ENCODE assay signal across 23 cellular contexts in the genomic region with DNA sequence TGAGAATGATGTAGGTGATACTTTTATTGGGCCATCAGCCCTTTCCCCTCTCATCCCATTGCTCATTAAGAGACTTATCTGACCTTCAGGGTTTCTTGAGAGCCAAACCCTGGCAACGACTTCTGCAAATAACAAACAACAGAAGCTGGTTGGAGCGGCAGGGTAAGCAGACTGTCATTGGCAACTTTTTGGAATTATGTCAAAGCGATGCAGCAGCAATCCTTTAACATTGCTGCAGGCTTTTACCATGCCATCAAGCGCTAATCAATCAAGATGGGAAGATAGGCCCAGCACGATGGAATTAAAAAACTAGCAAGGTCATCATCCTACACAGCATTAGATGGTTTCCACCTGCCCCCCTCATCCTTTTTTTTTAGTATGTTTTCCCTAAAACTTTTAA.
DNase-seq lines count a peak whose midpoint lies in the region; ATAC-seq and TF ChIP-seq lines count a peak whose summit lies in the region.
"Had no signal": no experiment of that assay in that cellular context is flagged by ENCODE, and none has a peak within 500 bp of the region (broad histone marks: within the 10 kb centered on the region; RNA-seq: fewer than 3 reads in every experiment).

No MANE protein-coding gene starts in this region.

- TF ChIP-seq CTCF in SK-N-SH (IDR thresholded peaks at IDR 0.05) (no peak), right lobe of liver (IDR thresholded peaks at IDR 0.05) (no peak)

- WGBS in SK-N-SH (ENCODE audit: low lambda C conversion rate) = 59% methylated on average over 5 of the region's 5 CpGs
- 61% methylated on average over 5 of the region's 5 CpGs for WGBS in right cardiac atrium
- WGBS in right lobe of liver (ENCODE audit: insufficient coverage, low coverage, low lambda C conversion rate, missing lambda C conversion rate) = 51% methylated on average over 4 of the region's 5 CpGs

- peaks cover 4 to 10% of the 10 kb centered on the region in 2 experiments; a peak in 3 of 4 replicates for H3K4me1 ChIP-seq in SK-N-SH (ENCODE audit: control insufficient read depth in 1 of 2, insufficient read depth in 2 of 2, low read depth in 1 of 2, low read length in 1 of 2)
- peaks cover 1% of the 10 kb centered on the region for H3K4me1 ChIP-seq in right cardiac atrium (ENCODE audit: control insufficient read depth, insufficient read depth, low read length)
- peaks cover 0 to 5% (median 0%) of the 10 kb centered on the region in 4 donors for H3K4me1 ChIP-seq in right lobe of liver

- no peak for DNase-seq in SK-N-SH
- peak; percentile 74 for DNase-seq in NCI-H446 treated with DMSO at 0.1 percent for 48 hours (lab: John Stamatoyannopoulos, UW)
- no peak for DNase-seq in right cardiac atrium
- DNase-seq in medulla oblongata (ENCODE audit: extremely low spot score) = no peak
- no peak for DNase-seq in right lobe of liver
- no peak for DNase-seq in germinal center (ENCODE audit: low spot score)
- DNase-seq: 8988T, ACHN, Calu3, DMS153, DND-41, NCI-H1048, NCI-H1417, NCI-H1694, NCI-H2029 treated with DMSO at 0.1 percent for 48 hours, NCI-H2171, NCI-H226, NCI-H524, NCI-H774, SJCRH30 had no signal

- H3K79me2 ChIP-seq in SK-N-SH (ENCODE audit: insufficient read depth) = no peaks in the 10 kb centered on the region

- no peaks in the 10 kb centered on the region for H3K27me3 ChIP-seq in SK-N-SH (ENCODE audit: insufficient read depth)
- H3K27me3 ChIP-seq in right cardiac atrium (ENCODE audit: control insufficient read depth, insufficient read depth) = no peaks in the 10 kb centered on the region
- no peaks in the 10 kb centered on the region for H3K27me3 ChIP-seq in right lobe of liver
- H3K27me3 ChIP-seq: SJCRH30 had no signal

- peaks cover 12% of the 10 kb centered on the region for H3F3A ChIP-seq in SK-N-SH (replicated peaks; ENCODE audit: insufficient read depth)

- H3K9ac ChIP-seq in SK-N-SH = no peak overlapping the region
- H3K9ac ChIP-seq: KMS-11 had no signal

- no peak overlapping the region for H3K4me2 ChIP-seq in SK-N-SH

- H3K9me3 ChIP-seq in SK-N-SH (no peaks in the 10 kb centered on the region), right cardiac atrium (ENCODE audit: control insufficient read depth, low read length) (no peaks in the 10 kb centered on the region), right lobe of liver (no peaks in the 10 kb centered on the region)
- H3K9me3 ChIP-seq: SJCRH30 had no signal

- H3K27ac ChIP-seq in SK-N-SH (ENCODE audit: low read depth in 2 of 2, low read length in 1 of 2) (no peak overlapping the region; a peak in 1 of 4 replicates), right cardiac atrium (ENCODE audit: low read length) (no peak overlapping the region), right lobe of liver (no peak overlapping the region)
- H3K27ac ChIP-seq: HL-60, KMS-11, SJCRH30 had no signal

- CTCF ChIA-PET in SK-N-SH (lab: Yijun Ruan, JAX) = interaction anchor here (0.9 to 1.3 kb wide), 2 partner anchors 47 to 275 kb away, joined by 3 read pairs; no protein-coding TSS in a partner anchor

- no peaks in the 10 kb centered on the region for H4K20me1 ChIP-seq in SK-N-SH (ENCODE audit: insufficient read depth)

- no peak for TF ChIP-seq RAD21 in SK-N-SH (IDR thresholded peaks at IDR 0.05; ENCODE audit: low read length)

- H2AFZ ChIP-seq in SK-N-SH (ENCODE audit: low read depth) = no peak overlapping the region

- no peak for TF ChIP-seq POLR2A in right lobe of liver (IDR thresholded peaks at IDR 0.05)

- intact Hi-C loops in right cardiac atrium (cut with DNase I) (no loop called here), right lobe of liver (cut with DNase I) (no loop called here)

- H3K4me3 ChIP-seq in SK-N-SH (ENCODE audit: low read depth in 2 of 2, low read length in 1 of 2) (no peak overlapping the region), right cardiac atrium (ENCODE audit: low read length) (no peak overlapping the region), right lobe of liver (no peak overlapping the region)
- H3K4me3 ChIP-seq: SJCRH30 had no signal

- H3K9me2 ChIP-seq in SK-N-SH = no peaks in the 10 kb centered on the region

- ATAC-seq in SK-N-SH treated with all-trans-retinoic acid at 6 μM for 48 hours = no peak
- peak; percentile 32 to 54 for ATAC-seq in right cardiac atrium
- ATAC-seq in right lobe of liver = no peak

- H3K36me3 ChIP-seq in SK-N-SH (replicated peaks in 1 of 2; ENCODE audit: control insufficient read depth in 1 of 2, insufficient read depth in 2 of 2, low read length in 1 of 2) (no peaks in the 10 kb centered on the region), right lobe of liver (no peaks in the 10 kb centered on the region)
- H3K36me3 ChIP-seq: SJCRH30 had no signal

- peak in 1 of 2 experiments; percentile 52; a peak in 1 of 4 replicates for TF ChIP-seq EP300 in SK-N-SH (IDR thresholded peaks at IDR 0.05; ENCODE audit: borderline replicate concordance in 1 of 2, low read depth in 1 of 2, low read length in 1 of 2)

- POLR2A ChIA-PET in SK-N-SH (lab: Yijun Ruan, JAX) = no interaction called here

TF ChIP-seq in SK-N-SH, 30 proteins besides CTCF, POLR2A, EP300 and RAD21:
- TF ChIP-seq GATA2 (CRISPR knock-in tag; IDR thresholded peaks at IDR 0.05) (peak; percentile 45; the same call in 1 of the 2 replicates), NFIC (IDR thresholded peaks at IDR 0.05; ENCODE audit: borderline replicate concordance) (no peak)
TF ChIP-seq in SK-N-SH: peak in this region for 1.

TF ChIP-seq in SK-N-SH treated with all-trans-retinoic acid at 6 μM for 48 hours, 23 proteins besides CTCF, POLR2A, EP300 and RAD21:
- TF ChIP-seq ZFP30 (CRISPR knock-in tag; IDR thresholded peaks at IDR 0.05) (no peak), TOX (CRISPR knock-in tag; IDR thresholded peaks at IDR 0.05; ENCODE audit: borderline replicate concordance) (no peak), TCF4 (CRISPR knock-in tag; IDR thresholded peaks at IDR 0.05; ENCODE audit: borderline replicate concordance) (no peak), ARNTL (CRISPR knock-in tag; IDR thresholded peaks at IDR 0.05; ENCODE audit: borderline replicate concordance, low read depth) (no peak), OSR1 (CRISPR knock-in tag; IDR thresholded peaks at IDR 0.05) (no peak), ISL1 (CRISPR knock-in tag; IDR thresholded peaks at IDR 0.05) (no peak), BACH2 (CRISPR knock-in tag; IDR thresholded peaks at IDR 0.05; ENCODE audit: borderline replicate concordance) (no peak), ZNF565 (CRISPR knock-in tag; conservative IDR thresholded peaks at IDR 0.05; ENCODE audit: low read depth) (no peak), ESRRG (CRISPR knock-in tag; IDR thresholded peaks at IDR 0.05) (no peak), RARB (CRISPR knock-in tag; IDR thresholded peaks at IDR 0.05) (no peak), ZNF70 (CRISPR knock-in tag; IDR thresholded peaks at IDR 0.05) (no peak), CSDC2 (CRISPR knock-in tag; IDR thresholded peaks at IDR 0.05) (no peak), ZC3H10 (CRISPR knock-in tag; IDR thresholded peaks at IDR 0.05) (no peak), SNAI2 (CRISPR knock-in tag; IDR thresholded peaks at IDR 0.05) (no peak), ZFP3 (CRISPR knock-in tag; IDR thresholded peaks at IDR 0.05) (no peak), PPARA (CRISPR knock-in tag; IDR thresholded peaks at IDR 0.05; ENCODE audit: borderline replicate concordance) (no peak)
- TF ChIP-seq, protein P1, sequence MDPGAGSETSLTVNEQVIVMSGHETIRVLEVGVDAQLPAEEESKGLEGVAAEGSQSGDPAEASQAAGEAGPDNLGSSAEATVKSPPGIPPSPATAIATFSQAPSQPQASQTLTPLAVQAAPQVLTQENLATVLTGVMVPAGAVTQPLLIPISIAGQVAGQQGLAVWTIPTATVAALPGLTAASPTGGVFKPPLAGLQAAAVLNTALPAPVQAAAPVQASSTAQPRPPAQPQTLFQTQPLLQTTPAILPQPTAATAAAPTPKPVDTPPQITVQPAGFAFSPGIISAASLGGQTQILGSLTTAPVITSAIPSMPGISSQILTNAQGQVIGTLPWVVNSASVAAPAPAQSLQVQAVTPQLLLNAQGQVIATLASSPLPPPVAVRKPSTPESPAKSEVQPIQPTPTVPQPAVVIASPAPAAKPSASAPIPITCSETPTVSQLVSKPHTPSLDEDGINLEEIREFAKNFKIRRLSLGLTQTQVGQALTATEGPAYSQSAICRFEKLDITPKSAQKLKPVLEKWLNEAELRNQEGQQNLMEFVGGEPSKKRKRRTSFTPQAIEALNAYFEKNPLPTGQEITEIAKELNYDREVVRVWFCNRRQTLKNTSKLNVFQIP (CRISPR knock-in tag; IDR thresholded peaks at IDR 0.05; ENCODE audit: borderline replicate concordance, low read depth) = no peak
- TF ChIP-seq, protein P2, sequence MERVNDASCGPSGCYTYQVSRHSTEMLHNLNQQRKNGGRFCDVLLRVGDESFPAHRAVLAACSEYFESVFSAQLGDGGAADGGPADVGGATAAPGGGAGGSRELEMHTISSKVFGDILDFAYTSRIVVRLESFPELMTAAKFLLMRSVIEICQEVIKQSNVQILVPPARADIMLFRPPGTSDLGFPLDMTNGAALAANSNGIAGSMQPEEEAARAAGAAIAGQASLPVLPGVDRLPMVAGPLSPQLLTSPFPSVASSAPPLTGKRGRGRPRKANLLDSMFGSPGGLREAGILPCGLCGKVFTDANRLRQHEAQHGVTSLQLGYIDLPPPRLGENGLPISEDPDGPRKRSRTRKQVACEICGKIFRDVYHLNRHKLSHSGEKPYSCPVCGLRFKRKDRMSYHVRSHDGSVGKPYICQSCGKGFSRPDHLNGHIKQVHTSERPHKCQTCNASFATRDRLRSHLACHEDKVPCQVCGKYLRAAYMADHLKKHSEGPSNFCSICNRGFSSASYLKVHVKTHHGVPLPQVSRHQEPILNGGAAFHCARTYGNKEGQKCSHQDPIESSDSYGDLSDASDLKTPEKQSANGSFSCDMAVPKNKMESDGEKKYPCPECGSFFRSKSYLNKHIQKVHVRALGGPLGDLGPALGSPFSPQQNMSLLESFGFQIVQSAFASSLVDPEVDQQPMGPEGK (CRISPR knock-in tag; IDR thresholded peaks at IDR 0.05; ENCODE audit: borderline replicate concordance) = no peak

Comparison
In these comparisons a context has a peak if more than half of its experiments do, and no peak if none do; other contexts are left out.
1. ATAC-seq: peak in right cardiac atrium (2 of 2); none in SK-N-SH treated with all-trans-retinoic acid at 6 μM for 48 hours (single experiment) and right lobe of liver (0 of 4).